In the genomic region with DNA sequence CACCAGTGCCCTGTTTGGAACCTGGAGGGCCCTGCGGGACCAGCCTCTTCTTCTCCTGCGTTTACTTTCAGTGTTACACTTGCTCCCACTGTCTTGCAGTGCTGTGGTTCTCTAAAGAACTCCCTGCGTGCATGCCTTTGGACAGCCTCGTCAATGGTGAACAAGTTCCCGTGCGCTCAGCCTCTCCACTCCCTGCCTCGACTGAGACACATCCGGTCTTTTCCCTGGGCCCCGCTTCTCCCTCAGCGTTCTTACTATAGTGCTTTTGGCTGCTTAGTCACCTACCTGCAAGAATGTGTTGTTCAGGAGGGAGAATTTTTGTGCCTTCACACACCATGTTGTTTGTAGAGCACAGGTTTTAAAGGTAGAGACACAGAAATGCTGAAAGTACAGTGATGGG, we compare ENCODE assay signal across 8 cellular contexts.
"Had no signal": no experiment of that assay in that cellular context is flagged by ENCODE, and none has a peak within 500 bp of the region (broad histone marks: within the 10 kb centered on the region; RNA-seq: fewer than 3 reads in every experiment).

No MANE protein-coding gene starts in this region.

- FAIRE-seq: H54, HepG2 had no signal

- H3K9me3 Mint-ChIP-seq: H9 had no signal

- H3K4me1 Mint-ChIP-seq: H9, IgD-negative memory B cell had no signal

- H3K27ac Mint-ChIP-seq: H9, IgD-negative memory B cell had no signal

- ATAC-seq: HepG2 had no signal

- H3K36me3 Mint-ChIP-seq: IgD-negative memory B cell had no signal

- H3K4me3 Mint-ChIP-seq: H9, IgD-negative memory B cell had no signal

- H3K27me3 Mint-ChIP-seq: IgD-negative memory B cell had no signal

- DNase-seq: GOT3, H9, HCEC 1CT, KG1 had no signal

- H3K27ac ChIP-seq: HL-60 had no signal
